ENCODE assay signal across 1 cellular context in genomic region chr9:98484218-98484617, GRCh38.
TF ChIP-seq lines count a peak whose summit lies in the region.

No MANE protein-coding gene starts in this region.

TF ChIP-seq in GM23338, 12 proteins besides CTCF, POLR2A, EP300 and RAD21 (continued from another document):
- no peak for TF ChIP-seq ZNF462 (CRISPR knock-in tag; IDR thresholded peaks at IDR 0.05)
- TF ChIP-seq POLR2AphosphoS5 (IDR thresholded peaks at IDR 0.05; ENCODE audit: low read depth), result no peak
- no peak for TF ChIP-seq ZNF331 (CRISPR knock-in tag; IDR thresholded peaks at IDR 0.05; ENCODE audit: low read depth)
TF ChIP-seq in GM23338: peak in this region for 0.
